ENCODE assay signal across 21 cellular contexts in genomic region chr7:74099031-74099430, GRCh38. TPM values are rescaled to one million over a fixed set of nuclear protein-coding genes. Genes with fewer than 3 reads are reported as not detected.
DNase-seq lines count a peak whose midpoint lies in the region; ATAC-seq and TF ChIP-seq lines count a peak whose summit lies in the region.
"Had no signal": no experiment of that assay in that cellular context is flagged by ENCODE, and none has a peak within 500 bp of the region (broad histone marks: within the 10 kb centered on the region; RNA-seq: fewer than 3 reads in every experiment).

No MANE protein-coding gene starts in this region.

- peaks cover 18% of the 10 kb centered on the region for H3K79me2 ChIP-seq in smooth muscle cell (ENCODE audit: low read depth)

- intact Hi-C loops in esophagus squamous epithelium (cut with DNase I) (no loop called here), upper lobe of right lung (cut with DNase I) (no loop called here)

- H2AFZ ChIP-seq in smooth muscle cell (ENCODE audit: low read depth) = no peak overlapping the region

- peak overlapping the region; percentile 69 for H3K4me2 ChIP-seq in BLaER1
- H3K4me2 ChIP-seq in smooth muscle cell = no peak overlapping the region
- H3K4me2 ChIP-seq: A549 had no signal

- ATAC-seq in RWPE2 (ENCODE audit: low read depth) (no peak), GM19463 (IDR thresholded peaks at IDR 0.05; ENCODE audit: unreplicated experiment) (no peak), upper lobe of right lung (no peak)
- ATAC-seq: A549, left ventricle myocardium superior, Right ventricle myocardium inferior had no signal

- no peak for TF ChIP-seq POLR2A in esophagus squamous epithelium (IDR thresholded peaks at IDR 0.05)

- peak overlapping the region; percentile 88 for H3K27ac ChIP-seq in BLaER1
- H3K27ac ChIP-seq in RWPE2 (ENCODE audit: poor library complexity, severe bottlenecking) = peak overlapping the region; percentile 90
- H3K27ac ChIP-seq in esophagus squamous epithelium = peak overlapping the region in 3 of 4 donors; percentile 13 to 70 (median 16)
- H3K27ac ChIP-seq in smooth muscle cell (ENCODE audit: low read depth) = peak overlapping the region; percentile 93
- no peak overlapping the region for H3K27ac ChIP-seq in upper lobe of right lung
- H3K27ac ChIP-seq: A549, cardiac muscle cell had no signal

- H3K4me3 ChIP-seq in BLaER1 = no peak overlapping the region
- H3K4me3 ChIP-seq in RWPE2 (ENCODE audit: severe bottlenecking) = no peak overlapping the region
- no peak overlapping the region for H3K4me3 ChIP-seq in esophagus squamous epithelium
- H3K4me3 ChIP-seq in smooth muscle cell = no peak overlapping the region
- no peak overlapping the region for H3K4me3 ChIP-seq in upper lobe of right lung
- H3K4me3 ChIP-seq: A549, cardiac muscle cell, psoas muscle, thyroid gland had no signal

- no peak for TF ChIP-seq CTCF in RWPE2 (IDR thresholded peaks at IDR 0.05; ENCODE audit: poor library complexity, severe bottlenecking)
- TF ChIP-seq CTCF in esophagus squamous epithelium (IDR thresholded peaks at IDR 0.05) = no peak
- no peak for TF ChIP-seq CTCF in smooth muscle cell (IDR thresholded peaks at IDR 0.05; ENCODE audit: borderline replicate concordance, insufficient read depth, poor library complexity, severe bottlenecking)
- no peak for TF ChIP-seq CTCF in upper lobe of right lung (IDR thresholded peaks at IDR 0.05)

- H3K9ac ChIP-seq in BLaER1 (no peak overlapping the region), smooth muscle cell (ENCODE audit: low read depth) (peak overlapping the region; percentile 65)

- no peaks in the 10 kb centered on the region for H4K20me1 ChIP-seq in BLaER1
- no peaks in the 10 kb centered on the region for H4K20me1 ChIP-seq in smooth muscle cell (ENCODE audit: low read depth)

- H3K9me3 ChIP-seq in BLaER1 = peaks cover 19% of the 10 kb centered on the region
- peaks cover 9% of the 10 kb centered on the region for H3K9me3 ChIP-seq in RWPE2 (ENCODE audit: severe bottlenecking)
- H3K9me3 ChIP-seq in esophagus squamous epithelium = no peaks in the 10 kb centered on the region
- no peaks in the 10 kb centered on the region for H3K9me3 ChIP-seq in smooth muscle cell (replicated peaks; ENCODE audit: low read depth)
- no peaks in the 10 kb centered on the region for H3K9me3 ChIP-seq in upper lobe of right lung
- H3K9me3 ChIP-seq: psoas muscle, thyroid gland had no signal

- WGBS in esophagus squamous epithelium, 2 donors = 96% methylated on average over 5 to 17 of the region's 17 CpGs
- 97% methylated on average over 17 of the region's 17 CpGs for WGBS in smooth muscle cell (ENCODE audit: low lambda C conversion rate)

- peaks cover 16% of the 10 kb centered on the region for H3F3A ChIP-seq in smooth muscle cell (ENCODE audit: low read depth)

- no peaks in the 10 kb centered on the region for H3K27me3 ChIP-seq in BLaER1
- no peaks in the 10 kb centered on the region for H3K27me3 ChIP-seq in RWPE2 (ENCODE audit: insufficient read depth, poor library complexity, severe bottlenecking)
- H3K27me3 ChIP-seq in esophagus squamous epithelium = no peaks in the 10 kb centered on the region
- H3K27me3 ChIP-seq in smooth muscle cell (ENCODE audit: low read depth) = no peaks in the 10 kb centered on the region
- H3K27me3 ChIP-seq in upper lobe of right lung = no peaks in the 10 kb centered on the region
- H3K27me3 ChIP-seq: cardiac muscle cell, foreskin keratinocyte, thyroid gland had no signal

- DNase-seq in RWPE2 (ENCODE audit: low spot score) (no peak), esophagus squamous epithelium (lab: John Stamatoyannopoulos, UW) (no peak), smooth muscle cell (lab: John Stamatoyannopoulos, UW; ENCODE audit: unreplicated experiment) (no peak), DMS 273 (lab: John Stamatoyannopoulos, UW; ENCODE audit: unreplicated experiment) (no peak), upper lobe of right lung (no peak), NCI-H510A treated with DMSO at 0.1 percent for 48 hours (lab: John Stamatoyannopoulos, UW) (no peak)
- DNase-seq: activated CD4-positive, alpha-beta memory T cell treated with anti-CD3 and anti-CD28 coated beads for 36 hours; left ventricle myocardium superior; NCI-H146; NCI-H2171 treated with DMSO at 0.1 percent for 48 hours; NCI-H69; small intestine; stimulated activated naive CD4-positive, alpha-beta T cell had no signal

- H3K4me1 ChIP-seq in BLaER1 = peaks cover 81% of the 10 kb centered on the region
- peaks cover 16% of the 10 kb centered on the region for H3K4me1 ChIP-seq in RWPE2 (ENCODE audit: insufficient read depth, poor library complexity, severe bottlenecking)
- H3K4me1 ChIP-seq in esophagus squamous epithelium = peaks cover 6 to 59% (median 23%) of the 10 kb centered on the region in 3 donors
- peaks cover 13% of the 10 kb centered on the region for H3K4me1 ChIP-seq in smooth muscle cell (ENCODE audit: low read depth)
- H3K4me1 ChIP-seq in upper lobe of right lung = peaks cover 9% of the 10 kb centered on the region

- peaks cover 61% of the 10 kb centered on the region for H3K36me3 ChIP-seq in BLaER1
- H3K36me3 ChIP-seq in RWPE2 (ENCODE audit: low read depth) = peaks cover 40% of the 10 kb centered on the region
- H3K36me3 ChIP-seq in esophagus squamous epithelium = peaks cover 0 to 56% (median 9%) of the 10 kb centered on the region in 3 donors
- no peaks in the 10 kb centered on the region for H3K36me3 ChIP-seq in smooth muscle cell (ENCODE audit: low read depth)
- peaks cover 24% of the 10 kb centered on the region for H3K36me3 ChIP-seq in upper lobe of right lung

RNA-seq across cellular contexts. Expression of gene LIMK1, which starts 15.4 kb away (rescaled TPM):
- total RNA-seq in esophagus squamous epithelium = 10 to 100 TPM in 3 of 4 donors, 1 to 10 TPM in 1; 8.0 to 13.2 (median 12.2) TPM
- total RNA-seq in smooth muscle cell = 22.9 and 29.2 TPM in 2 replicates
- polyA plus RNA-seq in smooth muscle cell = 23.6 and 27.9 TPM in 2 replicates
- 53.1 TPM for total RNA-seq in upper lobe of right lung
